Comparison of ENCODE assay signal across 1 cellular context in genomic region chr19:17419491-17420266, GRCh38.
TF ChIP-seq lines count a peak whose summit lies in the region.

Gene MVB12A (plus strand): TSS chr19:17420047. CDS start chr19:17420136, 89 bp downstream.

TF ChIP-seq in GM12878, 131 proteins besides CTCF, POLR2A, EP300 and RAD21 (continued from another document):
- TF ChIP-seq ZNF687 (IDR thresholded peaks at IDR 0.05), result no peak
- no peak for TF ChIP-seq JUND (IDR thresholded peaks at IDR 0.05; ENCODE audit: low read depth, low read length)
- no peak for TF ChIP-seq ZSCAN29 (IDR thresholded peaks at IDR 0.05)
- no peak; the same call in 1 of the 2 replicates for TF ChIP-seq SIN3A (IDR thresholded peaks at IDR 0.05; ENCODE audit: low read depth, low read length)
- no peak for TF ChIP-seq YBX1 (IDR thresholded peaks at IDR 0.05)
- TF ChIP-seq ELK1 (IDR thresholded peaks at IDR 0.05; ENCODE audit: low read depth, low read length), result peak; percentile 84
- peak; percentile 94 for TF ChIP-seq YY1 (IDR thresholded peaks at IDR 0.05; ENCODE audit: low read depth, low read length)
- no peak for TF ChIP-seq JUNB (IDR thresholded peaks at IDR 0.05)
